In genomic region chr13:110509971-110510786, GRCh38 we compare ENCODE assay signal across 11 cellular contexts. TPM values are rescaled to one million over a fixed set of nuclear protein-coding genes. Genes with fewer than 3 reads are reported as not detected.
DNase-seq lines count a peak whose midpoint lies in the region; ATAC-seq and TF ChIP-seq lines count a peak whose summit lies in the region.
"Had no signal": no experiment of that assay in that cellular context is flagged by ENCODE, and none has a peak within 500 bp of the region (broad histone marks: within the 10 kb centered on the region; RNA-seq: fewer than 3 reads in every experiment).

No MANE protein-coding gene starts in this region.

- H3K27me3 Mint-ChIP-seq in WTC11 (ENCODE audit: low read depth): no peaks in the 10 kb centered on the region
- peaks cover 3% of the 10 kb centered on the region for H3K27me3 Mint-ChIP-seq in activated naive CD4-positive, alpha-beta T cell treated with anti-CD3 and anti-CD28 coated beads for 36 hours (ENCODE audit: low read depth)
- H3K27me3 Mint-ChIP-seq: stimulated activated naive CD8-positive, alpha-beta T cell treated with anti-CD3 and anti-CD28 coated beads, Interleukin-15, Interleukin-2, amounts not matched to agents 100 ng/mL and 50 ng/mL, for 24 hours had no signal

- H3K4me1 Mint-ChIP-seq in WTC11: peaks cover 13% of the 10 kb centered on the region; the same call in 1 of the 2 replicates
- H3K4me1 Mint-ChIP-seq in activated naive CD4-positive, alpha-beta T cell treated with anti-CD3 and anti-CD28 coated beads for 36 hours (ENCODE audit: low read depth): peaks cover 4% of the 10 kb centered on the region

- TF ChIP-seq POLR2A in sigmoid colon (IDR thresholded peaks at IDR 0.05): no peak

- TF ChIP-seq EP300 in sigmoid colon (IDR thresholded peaks at IDR 0.05): no peak

- ATAC-seq in GM18909 (IDR thresholded peaks at IDR 0.05; ENCODE audit: poor library complexity, unreplicated experiment) (peak; percentile 78), HG03175 (IDR thresholded peaks at IDR 0.05; ENCODE audit: unreplicated experiment) (peak; percentile 77), WTC11 (peak; percentile 17; the same call in 1 of the 2 replicates), HG03457 (IDR thresholded peaks at IDR 0.05; ENCODE audit: unreplicated experiment) (no peak)

- CTCF ChIA-PET in WTC11 (lab: Charles Lee): interaction anchor here (1.5 to 2.0 kb wide), 2 partner anchors 17 to 54 kb away, joined by 4 to 6 read pairs; no protein-coding TSS in a partner anchor
- CTCF ChIA-PET in activated naive CD4-positive, alpha-beta T cell treated with anti-CD3 and anti-CD28 coated beads for 36 hours (lab: Charles Lee): no interaction called here

- POLR2A ChIA-PET in WTC11 (lab: Charles Lee): no interaction called here

- peak overlapping the region; percentile 18 to 61 (median 48) for H3K27ac ChIP-seq in sigmoid colon
- H3K27ac ChIP-seq: ovary had no signal

- intact Hi-C loops in sigmoid colon (cut with DNase I): loop anchor here (5.0 kb wide), 1 partner anchor 52 kb away; the partner anchor contains the start of gene RAB20
- intact Hi-C loops in activated naive CD4-positive, alpha-beta T cell treated with anti-CD3 and anti-CD28 coated beads for 36 hours (cut with micrococcal nuclease): no loop called here

- H3K36me3 ChIP-seq in sigmoid colon: peaks cover 36 to 94% (median 67%) of the 10 kb centered on the region in 4 donors
- H3K36me3 ChIP-seq: ovary had no signal

- no peak overlapping the region for H3K4me3 Mint-ChIP-seq in WTC11
- H3K4me3 Mint-ChIP-seq in activated naive CD4-positive, alpha-beta T cell treated with anti-CD3 and anti-CD28 coated beads for 36 hours: no peak overlapping the region
- H3K4me3 Mint-ChIP-seq: stimulated activated naive CD8-positive, alpha-beta T cell treated with anti-CD3 and anti-CD28 coated beads, Interleukin-15, Interleukin-2, amounts not matched to agents 100 ng/mL and 50 ng/mL, for 24 hours had no signal

- H3K9me3 Mint-ChIP-seq in WTC11: no peaks in the 10 kb centered on the region
- peaks cover under 1% of the 10 kb centered on the region for H3K9me3 Mint-ChIP-seq in activated naive CD4-positive, alpha-beta T cell treated with anti-CD3 and anti-CD28 coated beads for 36 hours
- H3K9me3 Mint-ChIP-seq: stimulated activated naive CD8-positive, alpha-beta T cell treated with anti-CD3 and anti-CD28 coated beads, Interleukin-15, Interleukin-2, amounts not matched to agents 100 ng/mL and 50 ng/mL, for 24 hours had no signal

- TF ChIP-seq CTCF in WTC11 (IDR thresholded peaks at IDR 0.05) (no peak), sigmoid colon (IDR thresholded peaks at IDR 0.05) (no peak)

- H3K4me3 ChIP-seq in sigmoid colon: no peak overlapping the region
- H3K4me3 ChIP-seq: ovary had no signal

- 61 to 80% methylated on average over 18 of the region's 18 CpGs for WGBS in sigmoid colon, 2 donors

- H3K27me3 ChIP-seq in sigmoid colon: no peaks in the 10 kb centered on the region
- H3K27me3 ChIP-seq: ovary had no signal

- peaks cover 0 to 50% (median 34%) of the 10 kb centered on the region in 4 donors for H3K4me1 ChIP-seq in sigmoid colon

- no peak overlapping the region; the same call in 1 of the 2 replicates for H3K27ac Mint-ChIP-seq in WTC11
- H3K27ac Mint-ChIP-seq in activated naive CD4-positive, alpha-beta T cell treated with anti-CD3 and anti-CD28 coated beads for 36 hours: no peak overlapping the region
- H3K27ac Mint-ChIP-seq: stimulated activated naive CD8-positive, alpha-beta T cell treated with anti-CD3 and anti-CD28 coated beads, Interleukin-15, Interleukin-2, amounts not matched to agents 100 ng/mL and 50 ng/mL, for 24 hours had no signal

- H3K9me3 ChIP-seq in sigmoid colon: no peaks in the 10 kb centered on the region
- H3K9me3 ChIP-seq: ovary had no signal

- peaks cover 21% of the 10 kb centered on the region for H3K36me3 Mint-ChIP-seq in WTC11
- H3K36me3 Mint-ChIP-seq in activated naive CD4-positive, alpha-beta T cell treated with anti-CD3 and anti-CD28 coated beads for 36 hours (ENCODE audit: low read depth): no peaks in the 10 kb centered on the region

- no peak for DNase-seq in WTC11 (ENCODE audit: low spot score)
- DNase-seq in sigmoid colon: no peak
- no peak for DNase-seq in activated naive CD4-positive, alpha-beta T cell treated with anti-CD3 and anti-CD28 coated beads for 36 hours
- no peak for DNase-seq in T-helper 1 cell
- no peak for DNase-seq in activated CD4-positive, alpha-beta T cell treated with anti-CD3 and anti-CD28 coated beads for 4 hours
- DNase-seq: activated naive CD4-positive, alpha-beta T cell had no signal

TF ChIP-seq in WTC11, 78 proteins besides CTCF, POLR2A, EP300 and RAD21 (continues in another document):
- TF ChIP-seq KAT7 (CRISPR knock-in tag; IDR thresholded peaks at IDR 0.05; ENCODE audit: borderline replicate concordance) (no peak), ZNF121 (CRISPR knock-in tag; IDR thresholded peaks at IDR 0.05) (no peak), IRF2 (CRISPR knock-in tag; IDR thresholded peaks at IDR 0.05; ENCODE audit: borderline replicate concordance, low read depth) (no peak), HMGXB4 (CRISPR knock-in tag; IDR thresholded peaks at IDR 0.05) (no peak), ESRRA (CRISPR knock-in tag; IDR thresholded peaks at IDR 0.05; ENCODE audit: borderline replicate concordance) (no peak), ZNF138 (CRISPR knock-in tag; conservative IDR thresholded peaks at IDR 0.05) (no peak), ZNF219 (CRISPR knock-in tag; IDR thresholded peaks at IDR 0.05; ENCODE audit: borderline replicate concordance) (no peak), AR (CRISPR knock-in tag; IDR thresholded peaks at IDR 0.05) (no peak), OVOL2 (CRISPR knock-in tag; IDR thresholded peaks at IDR 0.05; ENCODE audit: borderline replicate concordance) (no peak), EMX1 (CRISPR knock-in tag; IDR thresholded peaks at IDR 0.05) (no peak), ZNF416 (CRISPR knock-in tag; IDR thresholded peaks at IDR 0.05) (no peak), MAX (CRISPR knock-in tag; IDR thresholded peaks at IDR 0.05) (no peak), CREB1 (CRISPR knock-in tag; IDR thresholded peaks at IDR 0.05) (no peak), NFE2L1 (CRISPR knock-in tag; IDR thresholded peaks at IDR 0.05) (no peak), ATF2 (CRISPR knock-in tag; IDR thresholded peaks at IDR 0.05; ENCODE audit: borderline replicate concordance, low read depth) (no peak), FOXK1 (CRISPR knock-in tag; IDR thresholded peaks at IDR 0.05) (no peak)

RNA-seq across cellular contexts. Expression of gene RAB20, which starts 51.3 kb away (rescaled TPM):
- total RNA-seq in WTC11 (2021) (14.3 to 19.0 TPM (median 18.6 TPM) in 3 replicates), sigmoid colon (10 to 100 TPM in 3 of 4 donors, 1 to 10 TPM in 1; 6.9 to 21.3 (median 15.1) TPM)
- polyA plus RNA-seq in sigmoid colon: 10 to 100 TPM; 48.8 to 61.7 (median 59.5) TPM
- 1 to 10 TPM; 1.4 to 1.5 TPM for total RNA-seq in activated naive CD4-positive, alpha-beta T cell treated with anti-CD3 and anti-CD28 coated beads for 36 hours
